Comparison of ENCODE assay signal across 12 cellular contexts in the genomic region with DNA sequence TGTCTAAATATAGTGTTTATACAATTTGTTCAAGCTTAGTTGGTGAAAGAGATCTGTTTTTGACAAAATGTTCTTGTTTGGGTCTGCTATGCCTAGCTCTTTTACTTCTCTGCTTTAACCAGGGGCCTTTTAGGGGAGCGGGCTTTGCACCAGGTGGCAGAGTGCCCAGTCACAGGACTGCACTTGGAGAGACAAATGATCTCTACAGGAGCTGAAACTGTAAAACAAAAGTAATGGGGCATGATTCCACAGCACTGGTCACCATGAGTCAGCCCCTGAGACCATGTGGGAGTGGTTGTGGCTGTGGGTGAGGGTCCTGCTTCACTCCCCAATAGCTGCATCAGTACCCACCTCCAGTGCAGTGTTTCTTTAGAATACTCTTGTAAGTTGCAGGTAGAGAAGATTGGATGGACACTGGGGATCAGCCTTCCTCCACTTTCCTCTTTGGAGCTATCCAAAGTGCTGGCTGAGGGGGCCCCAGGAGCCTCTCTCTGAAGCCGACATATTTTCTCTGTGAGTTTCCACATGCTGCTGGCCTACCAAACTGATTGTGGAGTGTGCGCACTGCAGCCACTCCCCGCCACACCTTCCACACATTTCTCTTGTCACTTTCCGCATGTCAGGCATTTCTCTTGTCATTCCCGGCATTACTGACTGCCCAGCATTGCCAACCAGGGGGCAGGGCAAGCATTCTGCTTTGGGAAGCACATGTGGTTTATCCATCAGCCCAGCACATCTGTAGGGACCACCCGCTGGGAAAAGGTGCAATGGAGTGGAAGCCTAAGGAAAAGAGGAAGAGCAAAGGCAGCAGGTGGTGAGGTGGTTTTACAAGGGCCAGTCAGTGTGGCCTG.
DNase-seq lines count a peak whose midpoint lies in the region; ATAC-seq and TF ChIP-seq lines count a peak whose summit lies in the region.
"Had no signal": no experiment of that assay in that cellular context is flagged by ENCODE, and none has a peak within 500 bp of the region (broad histone marks: within the 10 kb centered on the region; RNA-seq: fewer than 3 reads in every experiment).

No MANE protein-coding gene starts in this region.

- H3K9me3 Mint-ChIP-seq in brain = peaks cover 0 to 2% (median 0%) of the 10 kb centered on the region in 5 experiments
- H3K9me3 Mint-ChIP-seq: activated naive CD4-positive, alpha-beta T cell treated with anti-CD3 and anti-CD28 coated beads, Interleukin-2, amount 50 U/mL, for 24 hours had no signal

- H3K4me3 Mint-ChIP-seq in brain = peak overlapping the region in 4 of 5 experiments; percentile 32 to 68 (median 52)
- H3K4me3 Mint-ChIP-seq: activated naive CD4-positive, alpha-beta T cell treated with anti-CD3 and anti-CD28 coated beads, Interleukin-2, amount 50 U/mL, for 24 hours had no signal

- no peak for TF ChIP-seq CTCF in brain (conservative IDR thresholded peaks at IDR 0.05)

- peaks cover 5% of the 10 kb centered on the region for H3K27me3 Mint-ChIP-seq in brain

- no peaks in the 10 kb centered on the region for H3K36me3 Mint-ChIP-seq in brain
- H3K36me3 Mint-ChIP-seq: activated naive CD4-positive, alpha-beta T cell treated with anti-CD3 and anti-CD28 coated beads, Interleukin-2, amount 50 U/mL, for 24 hours had no signal

- ATAC-seq in GM19397 (IDR thresholded peaks at IDR 0.05; ENCODE audit: unreplicated experiment) (peak; percentile 25), HG03135 (IDR thresholded peaks at IDR 0.05; ENCODE audit: unreplicated experiment) (peak; percentile 23), esophagus mucosa (no peak)
- ATAC-seq: left cardiac atrium had no signal

- peaks cover 76% of the 10 kb centered on the region for H3K4me1 Mint-ChIP-seq in brain
- H3K4me1 Mint-ChIP-seq: activated naive CD4-positive, alpha-beta T cell treated with anti-CD3 and anti-CD28 coated beads, Interleukin-2, amount 50 U/mL, for 24 hours had no signal

- H3K36me3 ChIP-seq in effector memory CD4-positive, alpha-beta T cell (ENCODE audit: control insufficient read depth, insufficient read depth, low read length) = no peaks in the 10 kb centered on the region
- H3K36me3 ChIP-seq: BLaER1 treated with 17β-estradiol and CSF1 and Interleukin-3, amounts not matched to agents 10 nM and 100 nM had no signal

- H3K4me1 ChIP-seq in effector memory CD4-positive, alpha-beta T cell (ENCODE audit: control insufficient read depth, insufficient read depth, low read length, poor library complexity, severe bottlenecking) = no peaks in the 10 kb centered on the region

- peak overlapping the region; percentile 77 to 97 (median 94) for H3K27ac Mint-ChIP-seq in brain
- H3K27ac Mint-ChIP-seq: activated naive CD4-positive, alpha-beta T cell treated with anti-CD3 and anti-CD28 coated beads, Interleukin-2, amount 50 U/mL, for 24 hours had no signal

- H3K27me3 ChIP-seq in effector memory CD4-positive, alpha-beta T cell (replicated peaks; ENCODE audit: control insufficient read depth, insufficient read depth, low read length, poor library complexity, severe bottlenecking) = no peaks in the 10 kb centered on the region
- H3K27me3 ChIP-seq: BLaER1 treated with 17β-estradiol and CSF1 and Interleukin-3, amounts not matched to agents 10 nM and 100 nM had no signal

- H3K4me3 ChIP-seq in effector memory CD4-positive, alpha-beta T cell (ENCODE audit: insufficient read depth, low read depth, low read length, poor library complexity, severe bottlenecking) = no peak overlapping the region
- H3K4me3 ChIP-seq: BLaER1 treated with 17β-estradiol and CSF1 and Interleukin-3, amounts not matched to agents 10 nM and 100 nM had no signal

- peak; percentile 44 for DNase-seq in Ammon's horn (ENCODE audit: low spot score)
- no peak for DNase-seq in effector memory CD4-positive, alpha-beta T cell
- no peak for DNase-seq in NCI-H1105 (lab: John Stamatoyannopoulos, UW)
- DNase-seq in mucosa of gallbladder (ENCODE audit: low spot score) = no peak
- DNase-seq: left cardiac atrium; stimulated activated naive CD4-positive, alpha-beta T cell treated with Interleukin-2 at 50 U/mL for 16 hours had no signal

- H3K27ac ChIP-seq in effector memory CD4-positive, alpha-beta T cell (ENCODE audit: insufficient read depth, low read length, poor library complexity, severe bottlenecking) = no peak overlapping the region
- H3K27ac ChIP-seq: BLaER1 treated with 17β-estradiol and CSF1 and Interleukin-3, amounts not matched to agents 10 nM and 100 nM had no signal

- no peaks in the 10 kb centered on the region for H3K9me3 ChIP-seq in effector memory CD4-positive, alpha-beta T cell (ENCODE audit: control insufficient read depth, low read length)
- H3K9me3 ChIP-seq: BLaER1 treated with 17β-estradiol and CSF1 and Interleukin-3, amounts not matched to agents 10 nM and 100 nM had no signal
